22 cellular contexts compared by ENCODE assay signal in genomic region chr1:17328855-17329254, GRCh38. TPM values are rescaled to one million over a fixed set of nuclear protein-coding genes. Genes with fewer than 3 reads are reported as not detected.
DNase-seq lines count a peak whose midpoint lies in the region; ATAC-seq, FAIRE-seq and TF ChIP-seq lines count a peak whose summit lies in the region.
"Had no signal": no experiment of that assay in that cellular context is flagged by ENCODE, and none has a peak within 500 bp of the region (broad histone marks: within the 10 kb centered on the region; RNA-seq: fewer than 3 reads in every experiment).

No MANE protein-coding gene starts in this region.

- TF ChIP-seq RAD21 in K562 (CRISPR knock-in tag; conservative IDR thresholded peaks at IDR 0.05 in 1 of 2, IDR thresholded peaks at IDR 0.05 in 1 of 2), result no peak

- no peaks in the 10 kb centered on the region; a peak in 1 of 5 replicates for H3K4me1 ChIP-seq in K562 (replicated peaks in 1 of 2; ENCODE audit: control insufficient read depth in 2 of 2, insufficient read depth in 2 of 2, low read length in 2 of 2)
- H3K4me1 ChIP-seq in kidney (ENCODE audit: control insufficient read depth in 1 of 2, insufficient read depth in 1 of 2, low read depth in 1 of 2, low read length in 2 of 2), result no peaks in the 10 kb centered on the region
- H3K4me1 ChIP-seq: A549, BLaER1 had no signal

- intact Hi-C loops in K562 (cut with micrococcal nuclease) (no loop called here), kidney (cut with DNase I) (no loop called here)

- 5% methylated on average over 5 of the region's 5 CpGs for WGBS in K562 (ENCODE audit: insufficient coverage, low coverage, missing lambda C conversion rate)

- H3K9me1 ChIP-seq in K562 (ENCODE audit: control insufficient read depth, insufficient read depth, low read length), result no peaks in the 10 kb centered on the region

- no peak overlapping the region for H2AFZ ChIP-seq in K562 (ENCODE audit: low read depth, low read length)

- H3K27me3 Mint-ChIP-seq in endothelial cell (ENCODE audit: unreplicated experiment), result peaks cover 2% of the 10 kb centered on the region

- peaks cover 14 to 36% of the 10 kb centered on the region in 2 experiments; a peak in 4 of 5 replicates for H3K27me3 ChIP-seq in K562 (ENCODE audit: control insufficient read depth in 2 of 2, insufficient read depth in 2 of 2, low read length in 2 of 2)
- H3K27me3 ChIP-seq: BLaER1 had no signal

- H3K9me3 Mint-ChIP-seq in endothelial cell (ENCODE audit: unreplicated experiment), result no peaks in the 10 kb centered on the region

- H3K9ac ChIP-seq in K562 (ENCODE audit: insufficient read depth in 1 of 2, low read depth in 2 of 2, low read length in 2 of 2), result no peak overlapping the region
- H3K9ac ChIP-seq in kidney (ENCODE audit: low read length in 2 of 2), result no peak overlapping the region
- H3K9ac ChIP-seq: BLaER1 had no signal

- FAIRE-seq in RCC 7860 (lab: Jason Lieb, UNC) (peak; percentile 69), K562 (lab: Jason Lieb, UNC) (no peak), kidney (lab: Jason Lieb, UNC) (peak; percentile 90)
- FAIRE-seq: A549 had no signal

- H3K9me3 ChIP-seq in K562 (replicated peaks; ENCODE audit: control insufficient read depth, insufficient read depth, low read depth, low read length) (no peaks in the 10 kb centered on the region; the same call in 1 of the 2 replicates), kidney (ENCODE audit: control insufficient read depth in 1 of 2, low read length in 2 of 2) (no peaks in the 10 kb centered on the region)
- H3K9me3 ChIP-seq: A549, BLaER1 had no signal

- BruUV-seq in K562 (replicated peaks; lab: Mats Ljungman, UMichigan), result no TSS peak

- H3K36me3 ChIP-seq in K562 (ENCODE audit: control insufficient read depth, insufficient read depth, low read length) (no peaks in the 10 kb centered on the region), kidney (ENCODE audit: control insufficient read depth in 1 of 2, insufficient read depth in 2 of 2, low read length in 2 of 2) (no peaks in the 10 kb centered on the region)
- H3K36me3 ChIP-seq: BLaER1 had no signal

- no peaks in the 10 kb centered on the region for H4K20me1 ChIP-seq in K562 (replicated peaks; ENCODE audit: control insufficient read depth, insufficient read depth, low read length)
- H4K20me1 ChIP-seq: BLaER1 had no signal

- H3K4me1 Mint-ChIP-seq in endothelial cell (ENCODE audit: unreplicated experiment), result no peaks in the 10 kb centered on the region
- H3K4me1 Mint-ChIP-seq: CD4-positive, alpha-beta memory T cell had no signal

- TF ChIP-seq EP300 in K562 (IDR thresholded peaks at IDR 0.05; ENCODE audit: low read length), result no peak

- no peak overlapping the region for H3K4me2 ChIP-seq in K562 (ENCODE audit: insufficient read depth, low read length)
- H3K4me2 ChIP-seq: A549, BLaER1 had no signal

- CTCF ChIA-PET in K562 (lab: Yijun Ruan, JAX; ENCODE audit: low intra/inter-chr PET ratio), result no interaction called here

- no peak for ATAC-seq in K562
- ATAC-seq: A549, HCT116 had no signal

- no peaks in the 10 kb centered on the region for H3K79me2 ChIP-seq in K562 (ENCODE audit: control insufficient read depth, insufficient read depth, low read length)

- no peak overlapping the region for H3K27ac ChIP-seq in K562 (ENCODE audit: extremely low read depth, low read depth, low read length)
- H3K27ac ChIP-seq in kidney (ENCODE audit: low read depth in 2 of 2, low read length in 2 of 2), result no peak overlapping the region
- H3K27ac ChIP-seq: A549, BLaER1, HL-60 had no signal

- H3K4me3 ChIP-seq in K562 (no peak overlapping the region), kidney (ENCODE audit: low read length in 2 of 2) (no peak overlapping the region)
- H3K4me3 ChIP-seq: A549, BLaER1 had no signal

- no peak for TF ChIP-seq CTCF in K562 (IDR thresholded peaks at IDR 0.05 in 2 of 3, conservative IDR thresholded peaks at IDR 0.05 in 1 of 3; ENCODE audit: insufficient read depth in 2 of 3, low read depth in 1 of 3, low read length in 3 of 3)
- no peak for TF ChIP-seq CTCF in kidney (IDR thresholded peaks at IDR 0.05; ENCODE audit: borderline replicate concordance, extremely low read depth, insufficient read depth)
- no peak for TF ChIP-seq CTCF in endothelial cell (IDR thresholded peaks at IDR 0.05; ENCODE audit: unreplicated experiment)

- H3K4me3 Mint-ChIP-seq in endothelial cell (ENCODE audit: unreplicated experiment), result no peak overlapping the region
- H3K4me3 Mint-ChIP-seq: CD14-positive monocyte; CD4-positive, alpha-beta memory T cell; HFFc6 had no signal

- no peaks in the 10 kb centered on the region for H3K36me3 Mint-ChIP-seq in endothelial cell (ENCODE audit: low read depth, unreplicated experiment)
- H3K36me3 Mint-ChIP-seq: CD4-positive, alpha-beta memory T cell had no signal

- H3K27ac Mint-ChIP-seq in endothelial cell (ENCODE audit: unreplicated experiment), result no peak overlapping the region
- H3K27ac Mint-ChIP-seq: CD4-positive, alpha-beta memory T cell; HFFc6 had no signal

- in situ Hi-C loops in K562 (cut with MboI), result no loop called here

- no peak for DNase-seq in RCC 7860 (ENCODE audit: low spot score)
- DNase-seq in K562 (ENCODE audit: extremely low read depth in 1 of 4, low spot score in 3 of 4), result no peak
- no peak for DNase-seq in kidney
- DNase-seq in NCI-H146 treated with DMSO at 0.1 percent for 48 hours (lab: John Stamatoyannopoulos, UW; ENCODE audit: unreplicated experiment), result no peak
- DNase-seq in stimulated activated CD4-positive, alpha-beta T cell treated with anti-CD3 and anti-CD28 coated beads, Interleukin-1b, Interleukin-23, amount 100 ng/mL, for 48 hours, result no peak
- no peak for DNase-seq in stimulated activated CD4-positive, alpha-beta T cell treated with anti-CD3 and anti-CD28 coated beads, Interleukin-15, amount 100 ng/mL, for 24 hours
- no peak for DNase-seq in endothelial cell (ENCODE audit: low spot score)
- DNase-seq: CD4-positive, alpha-beta memory T cell; DMS153; DMS79; GF-D8; GOT3; H7; HFFc6 had no signal

- POLR2A ChIA-PET in K562 (lab: Yijun Ruan, JAX), result no interaction called here

- no peak for TF ChIP-seq POLR2A in K562 (conservative IDR thresholded peaks at IDR 0.05)

TF ChIP-seq in K562, 482 proteins besides CTCF, POLR2A, EP300 and RAD21 (continues in another document):
- TF ChIP-seq PHF21A (IDR thresholded peaks at IDR 0.05; ENCODE audit: borderline replicate concordance, low read depth) (no peak), FOXP1 (CRISPR knock-in tag; IDR thresholded peaks at IDR 0.05) (no peak)

RNA-seq across cellular contexts. Expression of gene PADI4, which starts 20.9 kb away (rescaled TPM):
- total RNA-seq in K562 (2011; cell fraction: chromatin; rRNA removed; ENCODE audit: low replicate concordance), result 0.37 and 0.81 TPM in 2 replicates
- total RNA-seq in K562 (2011; cell fraction: nucleolus; rRNA removed), result 0.92 TPM in 1 of 2 replicates, not detected in the other
- total RNA-seq in K562 (2011; cell fraction: nucleoplasm; rRNA removed), result 0.66 TPM in 1 of 2 replicates, not detected in the other
- total RNA-seq in K562 (2014; rRNA removed), result not detected in 2 replicates
- total RNA-seq in K562 (2014; rRNA removed; fragmentation: Illumina TruSeq; extraction: Trizol), result not detected in 2 replicates
- total RNA-seq in K562 (2015; rRNA removed; fragmentation: Illumina TruSeq; extraction: Trizol), result not detected in 2 replicates
- total RNA-seq in K562 (2021), result 0.33 TPM in 1 of 2 replicates, not detected in the other
- 0.09 TPM in 1 of 2 replicates, not detected in the other for polyA plus RNA-seq in K562 (2011; rRNA removed)
- polyA plus RNA-seq in K562 (2011; cell fraction: cytosol; rRNA removed), result 0.15 and 1.3 TPM in 2 replicates
- polyA plus RNA-seq in K562 (2011; cell fraction: nucleus; rRNA removed), result 0.10 and 0.58 TPM in 2 replicates
- 0.04 and 0.17 TPM in 2 replicates for polyA plus RNA-seq in K562 (2012)
- not detected in 2 replicates for polyA plus RNA-seq in K562 (2014; fragmentation: Illumina TruSeq; extraction: Trizol)
- polyA plus RNA-seq in K562 (2014; fragmentation: Nextera tagmentation; extraction: Ambion mirVana), result under 1 TPM in 1 of 2 experiments, not detected in 1; 0.22 TPM
- polyA plus RNA-seq in K562 (2014; rRNA removed), result not detected in 2 replicates
- not detected in 2 replicates for polyA minus RNA-seq in K562 (2011; rRNA and poly(A)+ RNA removed)
- polyA minus RNA-seq in K562 (2011; cell fraction: cytosol; rRNA and poly(A)+ RNA removed), result not detected in 2 replicates
- polyA minus RNA-seq in K562 (2011; cell fraction: nucleus; rRNA and poly(A)+ RNA removed), result 0.27 TPM in 1 of 2 replicates, not detected in the other
- 0.35 TPM for total RNA-seq in kidney
- not detected for polyA plus RNA-seq in kidney (ENCODE audit: insufficient read depth, low read depth, low replicate concordance)
- total RNA-seq in endothelial cell (ENCODE audit: unreplicated experiment), result not detected
- total RNA-seq: Daoy, HFFc6 had no signal
- polyA plus RNA-seq: A549, AG04450 had no signal

RNA-seq across cellular contexts. Expression of gene PADI6, which starts 43.1 kb away (rescaled TPM):
- total RNA-seq in K562 (2011; cell fraction: chromatin; rRNA removed; ENCODE audit: low replicate concordance), result not detected in 2 replicates
- not detected in 2 replicates for total RNA-seq in K562 (2011; cell fraction: nucleolus; rRNA removed)
- not detected in 2 replicates for total RNA-seq in K562 (2011; cell fraction: nucleoplasm; rRNA removed)
- total RNA-seq in K562 (2014; rRNA removed) (not detected in 2 replicates), K562 (2014; rRNA removed; fragmentation: Illumina TruSeq; extraction: Trizol) (not detected in 2 replicates), K562 (2015; rRNA removed; fragmentation: Illumina TruSeq; extraction: Trizol) (not detected in 2 replicates), K562 (2021) (not detected in 2 replicates), kidney (not detected), endothelial cell (ENCODE audit: unreplicated experiment) (not detected)
- polyA plus RNA-seq in K562 (2011; rRNA removed) (not detected in 2 replicates), K562 (2014; fragmentation: Illumina TruSeq; extraction: Trizol) (not detected in 2 replicates), K562 (2014; fragmentation: Nextera tagmentation; extraction: Ambion mirVana) (not detected), K562 (2014; rRNA removed) (not detected in 2 replicates), kidney (ENCODE audit: insufficient read depth, low read depth, low replicate concordance) (not detected)
- polyA plus RNA-seq in K562 (2011; cell fraction: cytosol; rRNA removed), result not detected in 2 replicates
- polyA plus RNA-seq in K562 (2011; cell fraction: nucleus; rRNA removed), result not detected in 2 replicates
- not detected in 2 replicates for polyA plus RNA-seq in K562 (2012)
- polyA minus RNA-seq in K562 (2011; rRNA and poly(A)+ RNA removed), result not detected in 2 replicates
- not detected in 2 replicates for polyA minus RNA-seq in K562 (2011; cell fraction: cytosol; rRNA and poly(A)+ RNA removed)
- polyA minus RNA-seq in K562 (2011; cell fraction: nucleus; rRNA and poly(A)+ RNA removed), result not detected in 2 replicates
- total RNA-seq: CD4-positive, alpha-beta memory T cell; Daoy; H7; HFFc6; HT1080 had no signal
- polyA plus RNA-seq: A549, AG04450 had no signal
